In the genomic region with DNA sequence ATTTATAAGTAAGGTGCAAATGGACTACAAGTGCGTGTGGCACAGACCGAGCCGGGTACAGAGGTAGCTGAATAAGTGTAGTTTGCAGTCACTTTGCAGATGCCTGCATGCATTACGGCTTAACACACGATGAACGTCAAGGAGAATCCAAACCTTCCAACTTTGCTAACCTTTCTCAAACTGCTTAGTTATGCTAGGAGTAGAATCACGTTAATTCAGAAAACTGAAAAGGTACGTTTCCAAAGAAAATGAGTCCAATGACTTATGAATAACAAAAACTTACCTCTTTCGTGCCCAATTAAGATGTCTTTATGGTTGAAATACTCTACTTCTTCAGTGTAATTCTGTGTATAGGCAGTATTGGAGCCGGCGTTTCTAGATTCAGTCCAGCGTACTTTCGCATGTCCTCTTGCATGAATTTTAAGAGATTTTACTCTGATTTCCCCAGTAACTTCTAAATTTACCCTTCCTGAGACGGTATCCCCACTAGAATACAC, we compare ENCODE assay signal across 8 cellular contexts. TPM values are rescaled to one million over a fixed set of nuclear protein-coding genes. Genes with fewer than 3 reads are reported as not detected.
DNase-seq lines count a peak whose midpoint lies in the region; ATAC-seq, FAIRE-seq and TF ChIP-seq lines count a peak whose summit lies in the region.

No MANE protein-coding gene starts in this region.

- H3K4me1 ChIP-seq in RWPE2 (ENCODE audit: insufficient read depth, poor library complexity, severe bottlenecking) (peaks cover 18% of the 10 kb centered on the region), kidney (ENCODE audit: control insufficient read depth in 1 of 2, insufficient read depth in 1 of 2, low read depth in 1 of 2, low read length in 2 of 2) (no peaks in the 10 kb centered on the region)

- TF ChIP-seq CTCF in RWPE2 (IDR thresholded peaks at IDR 0.05; ENCODE audit: poor library complexity, severe bottlenecking) (no peak), brain (conservative IDR thresholded peaks at IDR 0.05) (no peak), kidney (IDR thresholded peaks at IDR 0.05; ENCODE audit: borderline replicate concordance, extremely low read depth, insufficient read depth) (no peak)

- peak; percentile 46 for DNase-seq in CD1c-positive myeloid dendritic cell (ENCODE audit: extremely low spot score)
- peak; percentile 84 for DNase-seq in HT-29 (ENCODE audit: low spot score)
- DNase-seq in RWPE2 (ENCODE audit: low spot score), result no peak
- no peak for DNase-seq in kidney
- DNase-seq in stimulated activated CD4-positive, alpha-beta T cell treated with anti-CD3 and anti-CD28 coated beads, Interleukin-2, amount 100 ng/mL, for 24 hours, result peak; percentile 24 to 40

- peaks cover 0 to 8% (median 2%) of the 10 kb centered on the region in 5 experiments for H3K9me3 Mint-ChIP-seq in brain

- no peaks in the 10 kb centered on the region for H3K9me3 ChIP-seq in RWPE2 (ENCODE audit: severe bottlenecking)
- no peaks in the 10 kb centered on the region for H3K9me3 ChIP-seq in kidney (ENCODE audit: control insufficient read depth in 1 of 2, low read length in 2 of 2)

- H3K36me3 ChIP-seq in RWPE2 (ENCODE audit: low read depth) (peaks cover 47% of the 10 kb centered on the region), kidney (ENCODE audit: control insufficient read depth in 1 of 2, insufficient read depth in 2 of 2, low read length in 2 of 2) (peaks cover 0 to 6% of the 10 kb centered on the region in 2 donors)

- H3K4me3 Mint-ChIP-seq in brain, result peak overlapping the region; percentile 92 to 100 (median 96)

- H3K4me3 ChIP-seq in RWPE2 (ENCODE audit: severe bottlenecking), result peak overlapping the region; percentile 63
- H3K4me3 ChIP-seq in kidney (ENCODE audit: low read length in 2 of 2), result peak overlapping the region; percentile 92 to 100

- no peak for FAIRE-seq in kidney (lab: Jason Lieb, UNC)

- H3K27me3 ChIP-seq in RWPE2 (ENCODE audit: insufficient read depth, poor library complexity, severe bottlenecking), result no peaks in the 10 kb centered on the region

- H3K27me3 Mint-ChIP-seq in brain, result peaks cover 39% of the 10 kb centered on the region

- peaks cover 30% of the 10 kb centered on the region for H3K4me1 Mint-ChIP-seq in brain

- H3K27ac ChIP-seq in RWPE2 (ENCODE audit: poor library complexity, severe bottlenecking) (peak overlapping the region; percentile 97), kidney (ENCODE audit: low read depth in 2 of 2, low read length in 2 of 2) (peak overlapping the region; percentile 100)

- ATAC-seq in RWPE2 (ENCODE audit: low read depth), result no peak
- ATAC-seq in HG03342 (IDR thresholded peaks at IDR 0.05; ENCODE audit: unreplicated experiment), result no peak
- ATAC-seq in GM18909 (IDR thresholded peaks at IDR 0.05; ENCODE audit: poor library complexity, unreplicated experiment), result no peak

- peak overlapping the region; percentile 98 to 100 (median 100) for H3K27ac Mint-ChIP-seq in brain

- H3K9ac ChIP-seq in kidney (ENCODE audit: low read length in 2 of 2), result peak overlapping the region; percentile 99

- intact Hi-C loops in kidney (cut with DNase I), result loop anchor here (10.0 kb wide), 2 partner anchors 278 to 448 kb away; no protein-coding TSS in a partner anchor

- peaks cover 44% of the 10 kb centered on the region for H3K36me3 Mint-ChIP-seq in brain

RNA-seq across cellular contexts. Expression of a gene that starts 0.5 kb away (rescaled TPM):
- 32.0 and 33.2 TPM in 2 replicates for total RNA-seq in HT-29 (2014; rRNA removed; shearing (Covaris generic))
- polyA plus RNA-seq in brain (ENCODE audit: insufficient read depth, low read depth, low replicate concordance) (16.4 TPM), kidney (ENCODE audit: insufficient read depth, low read depth, low replicate concordance) (18.4 TPM)
- total RNA-seq in kidney, result 124 TPM

Comparison
In these comparisons a context has a peak if more than half of its experiments do, and no peak if none do; other contexts are left out.
1. DNase-seq: peak in CD1c-positive myeloid dendritic cell (single experiment), HT-29 (single experiment) and stimulated activated CD4-positive, alpha-beta T cell treated with anti-CD3 and anti-CD28 coated beads, Interleukin-2, amount 100 ng/mL, for 24 hours (2 of 2); none in RWPE2 (single experiment) and kidney (single experiment).